Comparison of ENCODE assay signal across 13 cellular contexts in genomic region chr6:44670146-44670545, GRCh38.
DNase-seq lines count a peak whose midpoint lies in the region; ATAC-seq and TF ChIP-seq lines count a peak whose summit lies in the region.
"Had no signal": no experiment of that assay in that cellular context is flagged by ENCODE, and none has a peak within 500 bp of the region (broad histone marks: within the 10 kb centered on the region; RNA-seq: fewer than 3 reads in every experiment).

No MANE protein-coding gene starts in this region.

- H3K27me3 ChIP-seq in SJCRH30, result no peaks in the 10 kb centered on the region
- no peaks in the 10 kb centered on the region for H3K27me3 ChIP-seq in trophoblast cell (ENCODE audit: insufficient read depth, low read length)
- no peaks in the 10 kb centered on the region for H3K27me3 ChIP-seq in gastroesophageal sphincter
- H3K27me3 ChIP-seq: BLaER1 treated with 17β-estradiol and CSF1 and Interleukin-3, amounts not matched to agents 10 nM and 100 nM had no signal

- TF ChIP-seq POLR2A in gastroesophageal sphincter (IDR thresholded peaks at IDR 0.05), result no peak

- no peak overlapping the region for H2BK5ac ChIP-seq in trophoblast cell (ENCODE audit: low read depth, low read length, poor library complexity)

- DNase-seq in SJCRH30 (peak in 1 of 2 experiments; percentile 6), fibroblast of gingiva (ENCODE audit: low read depth) (peak; percentile 36), trophoblast cell (no peak), NCI-H82 (lab: John Stamatoyannopoulos, UW) (no peak), 8988T (no peak)
- DNase-seq: ACHN; Calu3; CD4-positive, alpha-beta T cell; DMS 273 treated with DMSO at 0.1 percent for 48 hours had no signal

- H3K79me1 ChIP-seq in trophoblast cell (ENCODE audit: low read length), result peaks cover 46% of the 10 kb centered on the region

- H2AK5ac ChIP-seq in trophoblast cell (ENCODE audit: low read length), result no peak overlapping the region

- H2BK12ac ChIP-seq in trophoblast cell (ENCODE audit: low read length), result peak overlapping the region; percentile 5

- H3K4me3 ChIP-seq in SJCRH30 (no peak overlapping the region), trophoblast cell (ENCODE audit: low read depth, low read length) (no peak overlapping the region), gastroesophageal sphincter (no peak overlapping the region)
- H3K4me3 ChIP-seq: BLaER1 treated with 17β-estradiol and CSF1 and Interleukin-3, amounts not matched to agents 10 nM and 100 nM had no signal

- H3K9me3 ChIP-seq in SJCRH30 (replicated peaks), result no peaks in the 10 kb centered on the region
- no peaks in the 10 kb centered on the region for H3K9me3 ChIP-seq in trophoblast cell (ENCODE audit: insufficient read depth, low read depth, low read length)
- H3K9me3 ChIP-seq in gastroesophageal sphincter, result no peaks in the 10 kb centered on the region
- H3K9me3 ChIP-seq: BLaER1 treated with 17β-estradiol and CSF1 and Interleukin-3, amounts not matched to agents 10 nM and 100 nM had no signal

- H2AFZ ChIP-seq in trophoblast cell (ENCODE audit: insufficient read depth, low read length, poor library complexity), result no peak overlapping the region

- TF ChIP-seq CTCF in C4-2B (conservative IDR thresholded peaks at IDR 0.05) (no peak), gastroesophageal sphincter (IDR thresholded peaks at IDR 0.05) (no peak)

- H4K8ac ChIP-seq in trophoblast cell (ENCODE audit: low read depth, low read length), result no peak overlapping the region

- H3K79me2 ChIP-seq in trophoblast cell (ENCODE audit: control insufficient read depth, insufficient read depth, low read length, poor library complexity), result peaks cover 8% of the 10 kb centered on the region

- H3K36me3 ChIP-seq in SJCRH30 (no peaks in the 10 kb centered on the region), trophoblast cell (ENCODE audit: control insufficient read depth in 1 of 2, insufficient read depth in 2 of 2, low read length in 2 of 2) (no peaks in the 10 kb centered on the region), gastroesophageal sphincter (no peaks in the 10 kb centered on the region)
- H3K36me3 ChIP-seq: BLaER1 treated with 17β-estradiol and CSF1 and Interleukin-3, amounts not matched to agents 10 nM and 100 nM had no signal

- no peak overlapping the region for H3K14ac ChIP-seq in trophoblast cell (ENCODE audit: low read length)

- no peak for ATAC-seq in gastroesophageal sphincter
- ATAC-seq: HCT116 had no signal

- peaks cover 79% of the 10 kb centered on the region for H3K4me1 ChIP-seq in SJCRH30
- peaks cover 53 to 55% of the 10 kb centered on the region in 2 experiments for H3K4me1 ChIP-seq in trophoblast cell (ENCODE audit: control insufficient read depth in 1 of 2, insufficient read depth in 2 of 2, low read length in 2 of 2)
- no peaks in the 10 kb centered on the region for H3K4me1 ChIP-seq in gastroesophageal sphincter
- H3K4me1 ChIP-seq: BLaER1 treated with 17β-estradiol and CSF1 and Interleukin-3, amounts not matched to agents 10 nM and 100 nM had no signal

- H4K91ac ChIP-seq in trophoblast cell (ENCODE audit: low read depth, low read length), result no peak overlapping the region

- no peak overlapping the region for H3K9ac ChIP-seq in trophoblast cell (ENCODE audit: low read length)
- H3K9ac ChIP-seq: BLaER1 treated with 17β-estradiol and CSF1 and Interleukin-3, amounts not matched to agents 10 nM and 100 nM had no signal

- H3K18ac ChIP-seq in trophoblast cell (ENCODE audit: low read length), result no peak overlapping the region

- no peak overlapping the region for H4K12ac ChIP-seq in trophoblast cell (ENCODE audit: low read depth, low read length)

- no peak overlapping the region for H3K23ac ChIP-seq in trophoblast cell (ENCODE audit: low read length)

- no CpG with 5 or more reads among the region's 3 CpGs for WGBS in trophoblast cell (ENCODE audit: extremely low coverage, insufficient coverage, insufficient read length)
- WGBS in gastroesophageal sphincter (ENCODE audit: low coverage in 1 of 2), 2 donors, result 89% methylated on average over 1 of the region's 3 CpGs; no CpG with 5 or more reads in 1 of the 2 donors

- H3K4me2 ChIP-seq in trophoblast cell (ENCODE audit: low read length), result no peak overlapping the region
- H3K4me2 ChIP-seq: BLaER1 treated with 17β-estradiol and CSF1 and Interleukin-3, amounts not matched to agents 10 nM and 100 nM had no signal

- TF ChIP-seq EP300 in gastroesophageal sphincter (IDR thresholded peaks at IDR 0.05), result no peak

- H2BK120ac ChIP-seq in trophoblast cell (ENCODE audit: insufficient read depth, low read length, poor library complexity), result no peak overlapping the region

- H3K27ac ChIP-seq in C4-2B (peak overlapping the region; percentile 53; the same call in 1 of the 2 replicates), SJCRH30 (peak overlapping the region; percentile 100; the same call in 1 of the 2 replicates), trophoblast cell (ENCODE audit: low read depth, low read length) (no peak overlapping the region), gastroesophageal sphincter (no peak overlapping the region)
- H3K27ac ChIP-seq: BLaER1 treated with 17β-estradiol and CSF1 and Interleukin-3, amounts not matched to agents 10 nM and 100 nM had no signal

- H3K4ac ChIP-seq in trophoblast cell (ENCODE audit: low read depth, low read length), result no peak overlapping the region

Comparison
In these comparisons a context has a peak if more than half of its experiments do, and no peak if none do; other contexts are left out.
1. H3K27ac ChIP-seq: peak in C4-2B (single experiment) and SJCRH30 (single experiment); none in trophoblast cell (single experiment) and gastroesophageal sphincter (0 of 4).